ENCODE assay signal across 8 cellular contexts in genomic region chr22:19943665-19944026, GRCh38. TPM values are rescaled to one million over a fixed set of nuclear protein-coding genes. Genes with fewer than 3 reads are reported as not detected.
A peak's percentile ranks its signal among the peaks of the same experiment; 100 is the strongest.
DNase-seq lines count a peak whose midpoint lies in the region; ATAC-seq, FAIRE-seq and TF ChIP-seq lines count a peak whose summit lies in the region.

No MANE protein-coding gene starts in this region.

- no peaks in the 10 kb centered on the region for H3K27me3 ChIP-seq in BJ (ENCODE audit: control insufficient read depth, insufficient read depth, low read length)
- no peaks in the 10 kb centered on the region for H3K27me3 ChIP-seq in adipocyte (replicated peaks; ENCODE audit: control insufficient read depth, insufficient read depth, low read length)
- no peaks in the 10 kb centered on the region for H3K27me3 ChIP-seq in layer of hippocampus (ENCODE audit: control insufficient read depth, insufficient read depth, low read length)
- H3K27me3 ChIP-seq in uterus, result no peaks in the 10 kb centered on the region

- CTCF ChIA-PET in BJ (lab: Yijun Ruan, JAX), result interaction anchor here (0.8 to 2.2 kb wide), 5 partner anchors 14 to 213 kb away, joined by 3 to 13 read pairs (median 4); no protein-coding TSS in a partner anchor

- intact Hi-C loops in uterus (cut with DNase I; ENCODE audit: low total_unique reads), result no loop called here

- TF ChIP-seq CTCF in BJ (IDR thresholded peaks at IDR 0.05; ENCODE audit: insufficient read depth, low read depth, low read length), result peak; percentile 35
- TF ChIP-seq CTCF in uterus (IDR thresholded peaks at IDR 0.05), result no peak
- no peak for TF ChIP-seq CTCF in D721Med (IDR thresholded peaks at IDR 0.05; ENCODE audit: insufficient read depth, missing control alignments)

- H3K4me1 ChIP-seq in adipocyte (ENCODE audit: control insufficient read depth, insufficient read depth, low read length), result peaks cover 43% of the 10 kb centered on the region
- H3K4me1 ChIP-seq in uterus, result peaks cover 0 to 11% of the 10 kb centered on the region in 2 donors

- H3K9me3 ChIP-seq in adipocyte (ENCODE audit: control insufficient read depth, low read length) (no peaks in the 10 kb centered on the region), uterus (no peaks in the 10 kb centered on the region)

- H3K4me3 ChIP-seq in BJ (ENCODE audit: low read depth, low read length) (no peak overlapping the region), adipocyte (ENCODE audit: low read length) (no peak overlapping the region), uterus (no peak overlapping the region)

- DNase-seq in BJ (ENCODE audit: low read depth), result no peak
- peak; percentile 62 for DNase-seq in HK-2 (ENCODE audit: unreplicated experiment)
- peak; percentile 62 for DNase-seq in adipocyte (ENCODE audit: low read depth)
- DNase-seq in uterus, result no peak
- DNase-seq in G401 (ENCODE audit: low spot score), result no peak
- DNase-seq in D721Med (ENCODE audit: insufficient read length, low spot score), result no peak

- H3K36me3 ChIP-seq in BJ (ENCODE audit: control insufficient read depth, insufficient read depth, low read length) (no peaks in the 10 kb centered on the region), adipocyte (ENCODE audit: control insufficient read depth, insufficient read depth, low read length, severe bottlenecking) (no peaks in the 10 kb centered on the region), uterus (no peaks in the 10 kb centered on the region)

- peak overlapping the region; percentile 99 for H3K9ac ChIP-seq in adipocyte (ENCODE audit: low read length)

- POLR2A ChIA-PET in BJ (lab: Charles Lee), result no interaction called here

- no peak for ATAC-seq in GM21381 (IDR thresholded peaks at IDR 0.05; ENCODE audit: unreplicated experiment)

- no peak for TF ChIP-seq POLR2A in uterus (IDR thresholded peaks at IDR 0.05)

- H3K27ac ChIP-seq in layer of hippocampus (ENCODE audit: low read depth, low read length), result peak overlapping the region; percentile 77
- H3K27ac ChIP-seq in uterus, result peak overlapping the region; percentile 96 to 97

- no peak for FAIRE-seq in D721Med (lab: Jason Lieb, UNC)

- in situ Hi-C loops in G401 (cut with HindIII; ENCODE audit: low sequenced_read_pairs), result no loop called here

RNA-seq across cellular contexts. Expression of gene TXNRD2, which starts 2.0 kb away (rescaled TPM):
- polyA plus RNA-seq in BJ (2011; rRNA removed), result 16.0 and 28.5 TPM in 2 replicates
- polyA minus RNA-seq in BJ (2011; rRNA and poly(A)+ RNA removed), result 16.2 and 16.5 TPM in 2 replicates
- total RNA-seq in uterus, result 10 to 100 TPM; 14.7 to 48.9 (median 25.6) TPM
- 86.5 and 96.6 TPM in 2 replicates for total RNA-seq in G401 (2014; rRNA removed; shearing (Covaris generic))

RNA-seq across cellular contexts. Expression of gene COMT, which starts 2.1 kb away (rescaled TPM):
- polyA plus RNA-seq in BJ (2011; rRNA removed), result 146 and 332 TPM in 2 replicates
- polyA minus RNA-seq in BJ (2011; rRNA and poly(A)+ RNA removed), result 58.9 and 97.0 TPM in 2 replicates
- total RNA-seq in uterus, result 100 to 1,000 TPM in 2 of 4 donors, 10 to 100 TPM in 2; 88.9 to 175 (median 108) TPM
- 142 and 187 TPM in 2 replicates for total RNA-seq in G401 (2014; rRNA removed; shearing (Covaris generic))

Comparison
In these comparisons a context has a peak if more than half of its experiments do, and no peak if none do; other contexts are left out.
1. DNase-seq: peak in HK-2 (single experiment) and adipocyte (single experiment); none in BJ (single experiment), uterus (0 of 2), G401 (single experiment) and D721Med (single experiment).